ENCODE assay signal across 27 cellular contexts in genomic region chr2:68558576-68558975, GRCh38.
"Had no signal": no experiment of that assay in that cellular context is flagged by ENCODE, and none has a peak within 500 bp of the region (broad histone marks: within the 10 kb centered on the region; RNA-seq: fewer than 3 reads in every experiment).

No MANE protein-coding gene starts in this region.

- H3K9me3 ChIP-seq: ascending aorta, breast epithelium, colonic mucosa had no signal

- DNase-seq: activated CD4-positive, alpha-beta memory T cell treated with anti-CD3 and anti-CD28 coated beads for 36 hours; activated CD4-positive, alpha-beta T cell treated with anti-CD3 and anti-CD28 coated beads for 36 hours; activated CD4-positive, alpha-beta T cell treated with anti-CD3 and anti-CD28 coated beads, Interleukin-2, amount 10 ng/mL, durations not matched to agents 24 days and 14 days; activated CD4-positive, CD25-positive, alpha-beta regulatory T cell; activated CD4-positive, CD25-positive, alpha-beta regulatory T cell treated with anti-CD3 and anti-CD28 coated beads, Interleukin-2, amount 50 U/mL, for 72 hours; activated CD8-positive, alpha-beta memory T cell treated with anti-CD3 and anti-CD28 coated beads, Interleukin-2, amount 10 ng/mL, durations not matched to agents 7 days and 5 days; activated CD8-positive, alpha-beta memory T cell treated with anti-CD3 and anti-CD28 coated beads, Interleukin-2, amount 50 U/mL, for 4 hours; activated CD8-positive, alpha-beta T cell treated with anti-CD3 and anti-CD28 coated beads, Interleukin-2, amount 10 ng/mL, durations not matched to agents 7 days and 5 days; activated effector memory CD4-positive, alpha-beta T cell treated with anti-CD3 and anti-CD28 coated beads, Interleukin-2, amount 50 U/mL, for 16 hours; activated naive CD4-positive, alpha-beta T cell treated with anti-CD3 and anti-CD28 coated beads for 36 hours; activated naive CD8-positive, alpha-beta T cell treated with anti-CD3 and anti-CD28 coated beads, Interleukin-2, amount 10 ng/mL, durations not matched to agents 7 days and 5 days; activated T-cell treated with anti-CD3 and anti-CD28 coated beads, Interleukin-2, amount 50 U/mL, for 1 hour; activated T-cell treated with anti-CD3 and anti-CD28 coated beads, Interleukin-2, amount 50 U/mL, for 48 hours; central memory CD4-positive, alpha-beta T cell; cerebellar nuclear complex; colonic mucosa; dorsolateral prefrontal cortex; effector memory CD4-positive, alpha-beta T cell; endodermal cell; foreskin fibroblast; head of caudate nucleus; T-helper 2 cell had no signal

- H3K27me3 ChIP-seq: ascending aorta, breast epithelium, cardiac muscle cell, colonic mucosa, dorsolateral prefrontal cortex had no signal

- H3K4me3 ChIP-seq: ascending aorta, breast epithelium, cardiac muscle cell, colonic mucosa, dorsolateral prefrontal cortex had no signal

- H3K4me1 ChIP-seq: ascending aorta, breast epithelium, colonic mucosa had no signal

- H3K36me3 ChIP-seq: ascending aorta, breast epithelium, cardiac muscle cell, colonic mucosa had no signal

- H3K27ac ChIP-seq: ascending aorta, breast epithelium, cardiac muscle cell, colonic mucosa, dorsolateral prefrontal cortex had no signal

- ATAC-seq: activated CD4-positive, alpha-beta T cell treated with anti-CD3 and anti-CD28 coated beads for 36 hours; activated CD8-positive, alpha-beta memory T cell treated with anti-CD3 and anti-CD28 coated beads, Interleukin-2, amount 10 ng/mL, durations not matched to agents 7 days and 5 days; activated CD8-positive, alpha-beta T cell treated with anti-CD3 and anti-CD28 coated beads, Interleukin-2, amount 10 ng/mL, durations not matched to agents 7 days and 5 days; activated naive CD4-positive, alpha-beta T cell treated with anti-CD3 and anti-CD28 coated beads, Interleukin-2, amount 50 U/mL, for 72 hours; esophagus mucosa had no signal
